Comparison of ENCODE assay signal across 8 cellular contexts in the genomic region with DNA sequence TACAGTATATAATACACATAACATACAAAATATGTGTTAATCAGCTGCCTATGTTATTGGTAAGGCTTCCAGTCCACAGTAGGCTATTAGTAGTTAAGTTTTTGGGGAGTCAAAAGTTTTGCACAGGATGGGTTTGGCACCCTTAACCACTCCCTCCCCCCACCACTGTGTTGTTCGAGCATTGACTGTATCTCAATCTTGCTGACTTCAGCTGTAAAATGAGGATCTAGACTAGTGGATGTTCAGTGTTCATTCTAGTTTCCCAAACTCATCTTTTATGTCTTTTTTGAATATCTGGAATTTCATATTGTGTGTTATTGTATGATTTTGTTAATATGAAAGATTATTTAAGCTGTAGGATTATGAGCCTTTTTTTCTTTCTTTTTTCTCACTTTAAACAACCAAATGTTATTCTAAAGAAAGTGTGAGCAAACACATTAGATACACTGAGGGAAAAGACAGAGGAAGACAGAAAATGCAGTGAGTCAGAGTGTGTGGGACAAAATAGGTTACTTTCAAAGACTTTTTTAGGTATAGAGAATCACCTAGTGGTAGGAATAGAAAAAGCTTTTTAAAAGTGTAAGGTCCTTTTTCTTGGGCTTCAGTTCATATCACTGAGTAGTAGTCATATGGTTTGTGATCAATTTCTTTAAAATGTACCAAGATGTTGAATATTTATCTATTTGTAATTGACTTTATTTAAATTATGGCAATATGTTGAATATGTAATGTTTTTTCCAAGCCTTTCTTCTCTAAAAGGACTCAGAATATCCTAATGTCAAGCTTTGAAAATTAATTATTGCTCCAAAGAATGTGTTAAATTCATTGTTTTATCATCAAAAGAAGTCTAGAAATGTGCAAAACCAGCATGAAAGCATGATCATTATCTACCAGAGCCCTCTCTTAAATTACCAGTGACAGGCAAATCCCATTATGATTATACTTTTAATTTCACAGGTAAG. TPM values are rescaled to one million over a fixed set of nuclear protein-coding genes. Genes with fewer than 3 reads are reported as not detected.
DNase-seq lines count a peak whose midpoint lies in the region; ATAC-seq, FAIRE-seq and TF ChIP-seq lines count a peak whose summit lies in the region.

No MANE protein-coding gene starts in this region.

- peak overlapping the region; percentile 11 for H3K27ac ChIP-seq in astrocyte (ENCODE audit: low read depth, low read length)

- no peak overlapping the region for H3K4me3 Mint-ChIP-seq in astrocyte (ENCODE audit: unreplicated experiment)
- H3K4me3 Mint-ChIP-seq in activated T-cell treated with anti-CD3 and anti-CD28 coated beads, Interleukin-2, amount 50 U/mL, for 24 hours = no peak overlapping the region

- peak overlapping the region; percentile 6 for H3K4me2 ChIP-seq in astrocyte (ENCODE audit: low read length)

- no peak overlapping the region for H3K4me3 ChIP-seq in astrocyte (ENCODE audit: insufficient read depth, low read depth, low read length)

- TF ChIP-seq CTCF in astrocyte (IDR thresholded peaks at IDR 0.05; ENCODE audit: insufficient read depth, low read depth, low read length) = peak; percentile 93

- H3K79me2 ChIP-seq in astrocyte (ENCODE audit: insufficient read depth, low read length) = no peaks in the 10 kb centered on the region

- H3K27me3 Mint-ChIP-seq in astrocyte (ENCODE audit: low read depth, unreplicated experiment) = no peaks in the 10 kb centered on the region
- peaks cover 8% of the 10 kb centered on the region for H3K27me3 Mint-ChIP-seq in activated T-cell treated with anti-CD3 and anti-CD28 coated beads, Interleukin-2, amount 50 U/mL, for 24 hours

- no peaks in the 10 kb centered on the region for H3K27me3 ChIP-seq in astrocyte (ENCODE audit: insufficient read depth, low read length)

- H3K36me3 ChIP-seq in astrocyte (ENCODE audit: insufficient read depth, low read length) = no peaks in the 10 kb centered on the region

- no peak overlapping the region for H2AFZ ChIP-seq in astrocyte (ENCODE audit: low read depth, low read length)

- peak; percentile 58 for FAIRE-seq in astrocyte (lab: Jason Lieb, UNC)

- peak overlapping the region; percentile 23 for H3K9ac ChIP-seq in astrocyte (ENCODE audit: low read length)

- DNase-seq in SIG-M5 treated with dmso at 0.1 percent for 504 hours (lab: John Stamatoyannopoulos, UW; ENCODE audit: unreplicated experiment) (peak; percentile 78), SIG-M5 (lab: John Stamatoyannopoulos, UW) (no peak), NCI-H2107 (lab: John Stamatoyannopoulos, UW) (peak; percentile 14), astrocyte (ENCODE audit: low read depth) (peak; percentile 60), kidney tubule cell (ENCODE audit: low spot score) (peak; percentile 78), islet precursor cell (no peak)
- no peak for DNase-seq in activated T-cell treated with anti-CD3 and anti-CD28 coated beads, Interleukin-2, amount 50 U/mL, for 24 hours

- peaks cover 17% of the 10 kb centered on the region for H3K4me1 ChIP-seq in astrocyte (ENCODE audit: insufficient read depth, low read length)

- no peaks in the 10 kb centered on the region for H4K20me1 ChIP-seq in astrocyte (ENCODE audit: insufficient read depth, low read length)

- ATAC-seq in HG02642 (IDR thresholded peaks at IDR 0.05; ENCODE audit: poor library complexity, unreplicated experiment) = peak; percentile 54

- peaks cover 26% of the 10 kb centered on the region for H3K4me1 Mint-ChIP-seq in astrocyte (ENCODE audit: low read depth, unreplicated experiment)
- peaks cover 5% of the 10 kb centered on the region for H3K4me1 Mint-ChIP-seq in activated T-cell treated with anti-CD3 and anti-CD28 coated beads, Interleukin-2, amount 50 U/mL, for 24 hours (ENCODE audit: low read depth)

- H3K36me3 Mint-ChIP-seq in astrocyte (ENCODE audit: low read depth, unreplicated experiment) = no peaks in the 10 kb centered on the region
- no peaks in the 10 kb centered on the region for H3K36me3 Mint-ChIP-seq in activated T-cell treated with anti-CD3 and anti-CD28 coated beads, Interleukin-2, amount 50 U/mL, for 24 hours (ENCODE audit: low read depth)

- H3K9me3 Mint-ChIP-seq in astrocyte (ENCODE audit: unreplicated experiment) = no peaks in the 10 kb centered on the region
- no peaks in the 10 kb centered on the region for H3K9me3 Mint-ChIP-seq in activated T-cell treated with anti-CD3 and anti-CD28 coated beads, Interleukin-2, amount 50 U/mL, for 24 hours

- H3K27ac Mint-ChIP-seq in astrocyte (ENCODE audit: unreplicated experiment) = peak overlapping the region; percentile 81
- H3K27ac Mint-ChIP-seq in activated T-cell treated with anti-CD3 and anti-CD28 coated beads, Interleukin-2, amount 50 U/mL, for 24 hours = no peak overlapping the region

- H3K9me3 ChIP-seq in astrocyte (ENCODE audit: insufficient read depth, low read depth, low read length) = no peaks in the 10 kb centered on the region

RNA-seq across cellular contexts. Expression of a gene that starts 17.9 kb away (rescaled TPM):
- 12.3 and 22.9 TPM in 2 replicates for total RNA-seq in astrocyte

RNA-seq across cellular contexts. Expression of a gene that starts 33.7 kb away (rescaled TPM):
- 154 and 177 TPM in 2 replicates for total RNA-seq in astrocyte

Comparison
In these comparisons a context has a peak if more than half of its experiments do, and no peak if none do; other contexts are left out.
1. DNase-seq: peak in SIG-M5 treated with dmso at 0.1 percent for 504 hours (single experiment), NCI-H2107 (single experiment), astrocyte (single experiment) and kidney tubule cell (single experiment); none in SIG-M5 (single experiment), islet precursor cell (single experiment) and activated T-cell treated with anti-CD3 and anti-CD28 coated beads, Interleukin-2, amount 50 U/mL, for 24 hours (single experiment).